In genomic region chr15:101008158-101009139, GRCh38 we compare ENCODE assay signal across 8 cellular contexts.
DNase-seq lines count a peak whose midpoint lies in the region; ATAC-seq and TF ChIP-seq lines count a peak whose summit lies in the region.

No MANE protein-coding gene starts in this region.

- peak overlapping the region; percentile 86 to 94 (median 90) for H3K4me3 Mint-ChIP-seq in T-cell

- H3K4me1 ChIP-seq in rectal smooth muscle tissue (ENCODE audit: control insufficient read depth, insufficient read depth, low read length): no peaks in the 10 kb centered on the region
- H3K4me1 ChIP-seq in vagina: peaks cover 18% of the 10 kb centered on the region

- intact Hi-C loops in vagina (cut with DNase I): loop anchor here (5.0 kb wide), 1 partner anchor 381 kb away; no protein-coding TSS in a partner anchor

- CTCF ChIA-PET in T-cell (lab: Charles Lee): interaction anchor here (0.5 to 3.0 kb wide), 30 partner anchors 8 to 753 kb away, joined by 3 to 30 read pairs (median 4); partner anchors contain the start of genes CHSY1 (in 1 of the 2) and LRRK1 (in 1 of the 2)

- peak; percentile 87 for ATAC-seq in HG02623 (IDR thresholded peaks at IDR 0.05; ENCODE audit: unreplicated experiment)
- ATAC-seq in T-cell (replicated peaks in 1 of 4): peak; percentile 93 to 97 (median 95)

- H3K9me3 ChIP-seq in vagina: no peaks in the 10 kb centered on the region

- POLR2A ChIA-PET in T-cell (lab: Charles Lee): no interaction called here

- peaks cover 0 to 6% of the 10 kb centered on the region in 2 donors for H3K27me3 Mint-ChIP-seq in T-cell

- H3K9ac ChIP-seq in rectal smooth muscle tissue (ENCODE audit: low read length): no peak overlapping the region

- no peaks in the 10 kb centered on the region for H3K9me3 Mint-ChIP-seq in T-cell

- H3K4me1 Mint-ChIP-seq in T-cell: peaks cover 19 to 22% (median 21%) of the 10 kb centered on the region in 3 donors

- TF ChIP-seq CTCF in GM12865 (IDR thresholded peaks at IDR 0.05; ENCODE audit: insufficient read depth, low read depth, low read length, missing control alignments): peak; percentile 100
- TF ChIP-seq CTCF in vagina (IDR thresholded peaks at IDR 0.05): peak; percentile 64 to 75 (median 75)

- H3K27me3 ChIP-seq in rectal smooth muscle tissue (ENCODE audit: control insufficient read depth, insufficient read depth, low read length) (no peaks in the 10 kb centered on the region), vagina (no peaks in the 10 kb centered on the region)

- H3K27ac ChIP-seq in rectal smooth muscle tissue (ENCODE audit: low read depth, low read length) (no peak overlapping the region), vagina (no peak overlapping the region)

- peak overlapping the region in 1 of 2 donors; percentile 64 for H3K27ac Mint-ChIP-seq in T-cell

- H3K4me3 ChIP-seq in GM12865 (ENCODE audit: low read depth, low read length) (peak overlapping the region; percentile 66), rectal smooth muscle tissue (ENCODE audit: low read length) (peak overlapping the region; percentile 65), vagina (peak overlapping the region; percentile 29 to 37)

- no peak for TF ChIP-seq POLR2A in vagina (IDR thresholded peaks at IDR 0.05)

- H3K36me3 ChIP-seq in rectal smooth muscle tissue (ENCODE audit: control insufficient read depth, insufficient read depth, low read length) (peaks cover 4% of the 10 kb centered on the region), vagina (peaks cover 0 to 4% of the 10 kb centered on the region in 2 donors)

- peak; percentile 85 for DNase-seq in GM12865 (ENCODE audit: low read depth)
- DNase-seq in NCI-H1092 treated with DMSO at 0.1 percent for 48 hours (lab: John Stamatoyannopoulos, UW): peak; percentile 78
- DNase-seq in T-cell: peak; percentile 51 to 91 (median 79)
- DNase-seq in amniotic epithelial cell (ENCODE audit: low read depth): peak; percentile 77
- peak; percentile 82 for DNase-seq in hepatic stellate cell (ENCODE audit: low spot score)
- peak; percentile 87 to 89 for DNase-seq in vagina (ENCODE audit: extremely low spot score in 2 of 2)

- no peaks in the 10 kb centered on the region for H3K36me3 Mint-ChIP-seq in T-cell
